In the genomic region with DNA sequence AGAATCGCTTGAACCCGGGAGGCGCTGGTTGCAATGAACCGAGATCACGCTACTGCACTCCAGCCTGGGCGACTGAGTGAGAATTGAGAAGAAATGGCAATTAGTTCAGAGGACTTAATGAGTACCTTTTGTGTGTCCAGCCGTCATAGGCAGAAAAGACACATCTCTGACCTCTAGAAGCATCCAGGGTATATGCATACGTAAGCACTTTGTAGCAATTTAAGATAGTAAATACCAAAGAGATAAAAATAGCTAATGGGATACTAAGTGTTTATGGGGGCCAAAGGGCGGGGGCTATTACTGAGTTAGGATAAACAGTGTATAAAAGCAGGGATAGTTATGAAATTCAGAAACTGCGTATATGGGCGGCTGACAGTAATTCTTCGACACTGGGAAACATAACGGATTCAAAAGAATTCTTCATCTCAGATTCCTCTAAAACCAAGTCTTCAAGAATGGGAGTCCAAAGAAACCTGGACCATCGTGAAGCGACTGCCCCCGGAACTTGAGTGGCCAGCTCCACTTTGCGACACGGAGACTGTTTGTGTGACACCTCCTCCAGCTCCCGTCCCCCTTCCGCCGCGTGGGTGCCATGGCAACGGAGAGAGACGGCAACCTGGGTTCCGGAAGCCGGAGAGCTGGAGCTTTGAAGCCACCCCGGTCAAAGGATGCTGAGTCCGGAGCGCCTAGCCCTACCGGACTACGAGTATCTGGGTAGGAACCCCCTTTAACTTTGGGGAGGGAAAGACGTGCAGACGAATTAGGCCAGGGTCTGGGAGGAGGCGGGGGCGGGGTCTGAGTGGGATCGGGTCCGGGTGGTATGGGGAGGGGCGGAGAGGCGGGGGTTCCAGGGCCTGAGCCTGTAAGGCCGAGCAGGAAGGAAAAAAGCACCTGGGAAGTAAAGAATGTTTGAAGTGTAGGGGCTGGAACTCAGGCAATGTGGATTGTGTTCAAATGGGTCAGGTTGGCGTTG, we compare ENCODE assay signal across 1 cellular context.
TF ChIP-seq lines count a peak whose summit lies in the region.

A gene with protein sequence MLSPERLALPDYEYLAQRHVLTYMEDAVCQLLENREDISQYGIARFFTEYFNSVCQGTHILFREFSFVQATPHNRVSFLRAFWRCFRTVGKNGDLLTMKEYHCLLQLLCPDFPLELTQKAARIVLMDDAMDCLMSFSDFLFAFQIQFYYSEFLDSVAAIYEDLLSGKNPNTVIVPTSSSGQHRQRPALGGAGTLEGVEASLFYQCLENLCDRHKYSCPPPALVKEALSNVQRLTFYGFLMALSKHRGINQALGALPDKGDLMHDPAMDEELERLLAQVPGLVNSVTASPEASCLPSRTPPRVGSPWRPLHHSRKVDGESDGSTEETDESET (plus strand): TSS at position 624 of the 973 bp plus-strand sequence. CDS start 45 bp downstream, at position 669.

TF ChIP-seq in HepG2, 621 proteins besides CTCF, POLR2A, EP300 and RAD21 (continued from another document and continues in another):
- TF ChIP-seq NR2F6 (IDR thresholded peaks at IDR 0.05) (no peak), NR2F6 (CRISPR knock-in tag; IDR thresholded peaks at IDR 0.05) (0 out of 2 replicates have a peak, but pooled peaks have one; percentile 46), ZNF883 (CRISPR knock-in tag; IDR thresholded peaks at IDR 0.05; ENCODE audit: not compliant biosample characterization) (no peak), ZSCAN30 (CRISPR knock-in tag; IDR thresholded peaks at IDR 0.05) (no peak), RFX1 (IDR thresholded peaks at IDR 0.05) (peak; percentile 94), PHB2 (IDR thresholded peaks at IDR 0.05; ENCODE audit: partially characterized antibody) (no peak), PHF21A (CRISPR knock-in tag; IDR thresholded peaks at IDR 0.05) (no peak), MEF2D (CRISPR knock-in tag; IDR thresholded peaks at IDR 0.05) (peak; percentile 23; the same call in 1 of the 2 replicates), ZNF235 (CRISPR knock-in tag; IDR thresholded peaks at IDR 0.05; ENCODE audit: borderline replicate concordance) (0 out of 2 replicates have a peak, but pooled peaks have one; percentile 42), KDM3A (CRISPR knock-in tag; IDR thresholded peaks at IDR 0.05; ENCODE audit: low read depth) (no peak), BORCS8-MEF2B (CRISPR knock-in tag; IDR thresholded peaks at IDR 0.05) (peak; percentile 56; the same call in 1 of the 2 replicates), SP1 (IDR thresholded peaks at IDR 0.05) (no peak), SP1 (CRISPR knock-in tag; IDR thresholded peaks at IDR 0.05) (peak; percentile 71; the same call in 1 of the 2 replicates), ZBTB20 (CRISPR knock-in tag; IDR thresholded peaks at IDR 0.05; ENCODE audit: borderline replicate concordance, low read depth) (0 out of 2 replicates have a peak, but pooled peaks have one; percentile 55), PRMT3 (CRISPR knock-in tag; IDR thresholded peaks at IDR 0.05; ENCODE audit: borderline replicate concordance, low read depth) (no peak), REL (CRISPR knock-in tag; conservative IDR thresholded peaks at IDR 0.05) (0 out of 2 replicates have a peak, but pooled peaks have one; percentile 29), ATF1 (CRISPR knock-in tag; IDR thresholded peaks at IDR 0.05) (no peak), MAFK (conservative IDR thresholded peaks at IDR 0.05 in 1 of 2, IDR thresholded peaks at IDR 0.05 in 1 of 2; ENCODE audit: low read length in 2 of 2) (peak; percentile 52 to 80), PAX8 (CRISPR knock-in tag; IDR thresholded peaks at IDR 0.05; ENCODE audit: borderline replicate concordance) (no peak), TBL1XR1 (IDR thresholded peaks at IDR 0.05; ENCODE audit: borderline replicate concordance, low read length, partially characterized antibody) (peak; percentile 42), HOXA3 (CRISPR knock-in tag; IDR thresholded peaks at IDR 0.05) (peak; percentile 79; the same call in 1 of the 2 replicates), ASH2L (IDR thresholded peaks at IDR 0.05; ENCODE audit: insufficient read length, low read depth, low read length) (peak; percentile 84), CBX2 (IDR thresholded peaks at IDR 0.05; ENCODE audit: low read depth, low read length) (no peak), CBX2 (CRISPR knock-in tag; IDR thresholded peaks at IDR 0.05; ENCODE audit: low read depth) (peak; percentile 69; the same call in 1 of the 2 replicates), CCAR2 (optimal IDR thresholded peaks at IDR 0.05; ENCODE audit: low read depth, low read length) (peak; percentile 77), NFRKB (IDR thresholded peaks at IDR 0.05) (no peak)
- TF ChIP-seq, protein P1, sequence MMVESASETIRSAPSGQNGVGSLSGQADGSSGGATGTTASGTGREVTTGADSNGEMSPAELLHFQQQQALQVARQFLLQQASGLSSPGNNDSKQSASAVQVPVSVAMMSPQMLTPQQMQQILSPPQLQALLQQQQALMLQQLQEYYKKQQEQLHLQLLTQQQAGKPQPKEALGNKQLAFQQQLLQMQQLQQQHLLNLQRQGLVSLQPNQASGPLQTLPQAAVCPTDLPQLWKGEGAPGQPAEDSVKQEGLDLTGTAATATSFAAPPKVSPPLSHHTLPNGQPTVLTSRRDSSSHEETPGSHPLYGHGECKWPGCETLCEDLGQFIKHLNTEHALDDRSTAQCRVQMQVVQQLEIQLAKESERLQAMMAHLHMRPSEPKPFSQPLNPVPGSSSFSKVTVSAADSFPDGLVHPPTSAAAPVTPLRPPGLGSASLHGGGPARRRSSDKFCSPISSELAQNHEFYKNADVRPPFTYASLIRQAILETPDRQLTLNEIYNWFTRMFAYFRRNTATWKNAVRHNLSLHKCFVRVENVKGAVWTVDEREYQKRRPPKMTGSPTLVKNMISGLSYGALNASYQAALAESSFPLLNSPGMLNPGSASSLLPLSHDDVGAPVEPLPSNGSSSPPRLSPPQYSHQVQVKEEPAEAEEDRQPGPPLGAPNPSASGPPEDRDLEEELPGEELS (CRISPR knock-in tag; IDR thresholded peaks at IDR 0.05): peak; percentile 59
- TF ChIP-seq, protein P2, sequence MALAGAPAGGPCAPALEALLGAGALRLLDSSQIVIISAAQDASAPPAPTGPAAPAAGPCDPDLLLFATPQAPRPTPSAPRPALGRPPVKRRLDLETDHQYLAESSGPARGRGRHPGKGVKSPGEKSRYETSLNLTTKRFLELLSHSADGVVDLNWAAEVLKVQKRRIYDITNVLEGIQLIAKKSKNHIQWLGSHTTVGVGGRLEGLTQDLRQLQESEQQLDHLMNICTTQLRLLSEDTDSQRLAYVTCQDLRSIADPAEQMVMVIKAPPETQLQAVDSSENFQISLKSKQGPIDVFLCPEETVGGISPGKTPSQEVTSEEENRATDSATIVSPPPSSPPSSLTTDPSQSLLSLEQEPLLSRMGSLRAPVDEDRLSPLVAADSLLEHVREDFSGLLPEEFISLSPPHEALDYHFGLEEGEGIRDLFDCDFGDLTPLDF (CRISPR knock-in tag; IDR thresholded peaks at IDR 0.05): no peak
- TF ChIP-seq, protein P3, sequence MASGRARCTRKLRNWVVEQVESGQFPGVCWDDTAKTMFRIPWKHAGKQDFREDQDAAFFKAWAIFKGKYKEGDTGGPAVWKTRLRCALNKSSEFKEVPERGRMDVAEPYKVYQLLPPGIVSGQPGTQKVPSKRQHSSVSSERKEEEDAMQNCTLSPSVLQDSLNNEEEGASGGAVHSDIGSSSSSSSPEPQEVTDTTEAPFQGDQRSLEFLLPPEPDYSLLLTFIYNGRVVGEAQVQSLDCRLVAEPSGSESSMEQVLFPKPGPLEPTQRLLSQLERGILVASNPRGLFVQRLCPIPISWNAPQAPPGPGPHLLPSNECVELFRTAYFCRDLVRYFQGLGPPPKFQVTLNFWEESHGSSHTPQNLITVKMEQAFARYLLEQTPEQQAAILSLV (CRISPR knock-in tag; IDR thresholded peaks at IDR 0.05; ENCODE audit: borderline replicate concordance): 0 out of 2 replicates have a peak, but pooled peaks have one; percentile 65
- TF ChIP-seq, protein P4, sequence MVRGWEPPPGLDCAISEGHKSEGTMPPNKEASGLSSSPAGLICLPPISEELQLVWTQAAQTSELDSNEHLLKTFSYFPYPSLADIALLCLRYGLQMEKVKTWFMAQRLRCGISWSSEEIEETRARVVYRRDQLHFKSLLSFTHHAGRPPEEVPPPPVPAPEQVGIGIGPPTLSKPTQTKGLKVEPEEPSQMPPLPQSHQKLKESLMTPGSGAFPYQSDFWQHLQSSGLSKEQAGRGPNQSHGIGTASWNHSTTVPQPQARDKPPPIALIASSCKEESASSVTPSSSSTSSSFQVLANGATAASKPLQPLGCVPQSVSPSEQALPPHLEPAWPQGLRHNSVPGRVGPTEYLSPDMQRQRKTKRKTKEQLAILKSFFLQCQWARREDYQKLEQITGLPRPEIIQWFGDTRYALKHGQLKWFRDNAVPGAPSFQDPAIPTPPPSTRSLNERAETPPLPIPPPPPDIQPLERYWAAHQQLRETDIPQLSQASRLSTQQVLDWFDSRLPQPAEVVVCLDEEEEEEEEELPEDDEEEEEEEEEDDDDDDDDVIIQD (CRISPR knock-in tag; IDR thresholded peaks at IDR 0.05; ENCODE audit: low read depth): peak; percentile 48; the same call in 1 of the 2 replicates
- TF ChIP-seq, protein P5, sequence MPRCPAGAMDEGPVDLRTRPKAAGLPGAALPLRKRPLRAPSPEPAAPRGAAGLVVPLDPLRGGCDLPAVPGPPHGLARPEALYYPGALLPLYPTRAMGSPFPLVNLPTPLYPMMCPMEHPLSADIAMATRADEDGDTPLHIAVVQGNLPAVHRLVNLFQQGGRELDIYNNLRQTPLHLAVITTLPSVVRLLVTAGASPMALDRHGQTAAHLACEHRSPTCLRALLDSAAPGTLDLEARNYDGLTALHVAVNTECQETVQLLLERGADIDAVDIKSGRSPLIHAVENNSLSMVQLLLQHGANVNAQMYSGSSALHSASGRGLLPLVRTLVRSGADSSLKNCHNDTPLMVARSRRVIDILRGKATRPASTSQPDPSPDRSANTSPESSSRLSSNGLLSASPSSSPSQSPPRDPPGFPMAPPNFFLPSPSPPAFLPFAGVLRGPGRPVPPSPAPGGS (CRISPR knock-in tag; IDR thresholded peaks at IDR 0.05): no peak
- TF ChIP-seq, protein P6, sequence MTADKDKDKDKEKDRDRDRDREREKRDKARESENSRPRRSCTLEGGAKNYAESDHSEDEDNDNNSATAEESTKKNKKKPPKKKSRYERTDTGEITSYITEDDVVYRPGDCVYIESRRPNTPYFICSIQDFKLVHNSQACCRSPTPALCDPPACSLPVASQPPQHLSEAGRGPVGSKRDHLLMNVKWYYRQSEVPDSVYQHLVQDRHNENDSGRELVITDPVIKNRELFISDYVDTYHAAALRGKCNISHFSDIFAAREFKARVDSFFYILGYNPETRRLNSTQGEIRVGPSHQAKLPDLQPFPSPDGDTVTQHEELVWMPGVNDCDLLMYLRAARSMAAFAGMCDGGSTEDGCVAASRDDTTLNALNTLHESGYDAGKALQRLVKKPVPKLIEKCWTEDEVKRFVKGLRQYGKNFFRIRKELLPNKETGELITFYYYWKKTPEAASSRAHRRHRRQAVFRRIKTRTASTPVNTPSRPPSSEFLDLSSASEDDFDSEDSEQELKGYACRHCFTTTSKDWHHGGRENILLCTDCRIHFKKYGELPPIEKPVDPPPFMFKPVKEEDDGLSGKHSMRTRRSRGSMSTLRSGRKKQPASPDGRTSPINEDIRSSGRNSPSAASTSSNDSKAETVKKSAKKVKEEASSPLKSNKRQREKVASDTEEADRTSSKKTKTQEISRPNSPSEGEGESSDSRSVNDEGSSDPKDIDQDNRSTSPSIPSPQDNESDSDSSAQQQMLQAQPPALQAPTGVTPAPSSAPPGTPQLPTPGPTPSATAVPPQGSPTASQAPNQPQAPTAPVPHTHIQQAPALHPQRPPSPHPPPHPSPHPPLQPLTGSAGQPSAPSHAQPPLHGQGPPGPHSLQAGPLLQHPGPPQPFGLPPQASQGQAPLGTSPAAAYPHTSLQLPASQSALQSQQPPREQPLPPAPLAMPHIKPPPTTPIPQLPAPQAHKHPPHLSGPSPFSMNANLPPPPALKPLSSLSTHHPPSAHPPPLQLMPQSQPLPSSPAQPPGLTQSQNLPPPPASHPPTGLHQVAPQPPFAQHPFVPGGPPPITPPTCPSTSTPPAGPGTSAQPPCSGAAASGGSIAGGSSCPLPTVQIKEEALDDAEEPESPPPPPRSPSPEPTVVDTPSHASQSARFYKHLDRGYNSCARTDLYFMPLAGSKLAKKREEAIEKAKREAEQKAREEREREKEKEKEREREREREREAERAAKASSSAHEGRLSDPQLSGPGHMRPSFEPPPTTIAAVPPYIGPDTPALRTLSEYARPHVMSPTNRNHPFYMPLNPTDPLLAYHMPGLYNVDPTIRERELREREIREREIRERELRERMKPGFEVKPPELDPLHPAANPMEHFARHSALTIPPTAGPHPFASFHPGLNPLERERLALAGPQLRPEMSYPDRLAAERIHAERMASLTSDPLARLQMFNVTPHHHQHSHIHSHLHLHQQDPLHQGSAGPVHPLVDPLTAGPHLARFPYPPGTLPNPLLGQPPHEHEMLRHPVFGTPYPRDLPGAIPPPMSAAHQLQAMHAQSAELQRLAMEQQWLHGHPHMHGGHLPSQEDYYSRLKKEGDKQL (CRISPR knock-in tag; IDR thresholded peaks at IDR 0.05; ENCODE audit: low read depth): peak; percentile 38; the same call in 1 of the 2 replicates
- TF ChIP-seq, protein P7, sequence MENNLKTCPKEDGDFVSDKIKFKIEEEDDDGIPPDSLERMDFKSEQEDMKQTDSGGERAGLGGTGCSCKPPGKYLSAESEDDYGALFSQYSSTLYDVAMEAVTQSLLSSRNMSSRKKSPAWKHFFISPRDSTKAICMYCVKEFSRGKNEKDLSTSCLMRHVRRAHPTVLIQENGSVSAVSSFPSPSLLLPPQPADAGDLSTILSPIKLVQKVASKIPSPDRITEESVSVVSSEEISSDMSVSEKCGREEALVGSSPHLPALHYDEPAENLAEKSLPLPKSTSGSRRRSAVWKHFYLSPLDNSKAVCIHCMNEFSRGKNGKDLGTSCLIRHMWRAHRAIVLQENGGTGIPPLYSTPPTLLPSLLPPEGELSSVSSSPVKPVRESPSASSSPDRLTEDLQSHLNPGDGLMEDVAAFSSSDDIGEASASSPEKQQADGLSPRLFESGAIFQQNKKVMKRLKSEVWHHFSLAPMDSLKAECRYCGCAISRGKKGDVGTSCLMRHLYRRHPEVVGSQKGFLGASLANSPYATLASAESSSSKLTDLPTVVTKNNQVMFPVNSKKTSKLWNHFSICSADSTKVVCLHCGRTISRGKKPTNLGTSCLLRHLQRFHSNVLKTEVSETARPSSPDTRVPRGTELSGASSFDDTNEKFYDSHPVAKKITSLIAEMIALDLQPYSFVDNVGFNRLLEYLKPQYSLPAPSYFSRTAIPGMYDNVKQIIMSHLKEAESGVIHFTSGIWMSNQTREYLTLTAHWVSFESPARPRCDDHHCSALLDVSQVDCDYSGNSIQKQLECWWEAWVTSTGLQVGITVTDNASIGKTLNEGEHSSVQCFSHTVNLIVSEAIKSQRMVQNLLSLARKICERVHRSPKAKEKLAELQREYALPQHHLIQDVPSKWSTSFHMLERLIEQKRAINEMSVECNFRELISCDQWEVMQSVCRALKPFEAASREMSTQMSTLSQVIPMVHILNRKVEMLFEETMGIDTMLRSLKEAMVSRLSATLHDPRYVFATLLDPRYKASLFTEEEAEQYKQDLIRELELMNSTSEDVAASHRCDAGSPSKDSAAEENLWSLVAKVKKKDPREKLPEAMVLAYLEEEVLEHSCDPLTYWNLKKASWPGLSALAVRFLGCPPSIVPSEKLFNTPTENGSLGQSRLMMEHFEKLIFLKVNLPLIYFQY (CRISPR knock-in tag; IDR thresholded peaks at IDR 0.05; ENCODE audit: borderline replicate concordance): 0 out of 2 replicates have a peak, but pooled peaks have one; percentile 49
